Comparison of ENCODE assay signal across 8 cellular contexts in the genomic region with DNA sequence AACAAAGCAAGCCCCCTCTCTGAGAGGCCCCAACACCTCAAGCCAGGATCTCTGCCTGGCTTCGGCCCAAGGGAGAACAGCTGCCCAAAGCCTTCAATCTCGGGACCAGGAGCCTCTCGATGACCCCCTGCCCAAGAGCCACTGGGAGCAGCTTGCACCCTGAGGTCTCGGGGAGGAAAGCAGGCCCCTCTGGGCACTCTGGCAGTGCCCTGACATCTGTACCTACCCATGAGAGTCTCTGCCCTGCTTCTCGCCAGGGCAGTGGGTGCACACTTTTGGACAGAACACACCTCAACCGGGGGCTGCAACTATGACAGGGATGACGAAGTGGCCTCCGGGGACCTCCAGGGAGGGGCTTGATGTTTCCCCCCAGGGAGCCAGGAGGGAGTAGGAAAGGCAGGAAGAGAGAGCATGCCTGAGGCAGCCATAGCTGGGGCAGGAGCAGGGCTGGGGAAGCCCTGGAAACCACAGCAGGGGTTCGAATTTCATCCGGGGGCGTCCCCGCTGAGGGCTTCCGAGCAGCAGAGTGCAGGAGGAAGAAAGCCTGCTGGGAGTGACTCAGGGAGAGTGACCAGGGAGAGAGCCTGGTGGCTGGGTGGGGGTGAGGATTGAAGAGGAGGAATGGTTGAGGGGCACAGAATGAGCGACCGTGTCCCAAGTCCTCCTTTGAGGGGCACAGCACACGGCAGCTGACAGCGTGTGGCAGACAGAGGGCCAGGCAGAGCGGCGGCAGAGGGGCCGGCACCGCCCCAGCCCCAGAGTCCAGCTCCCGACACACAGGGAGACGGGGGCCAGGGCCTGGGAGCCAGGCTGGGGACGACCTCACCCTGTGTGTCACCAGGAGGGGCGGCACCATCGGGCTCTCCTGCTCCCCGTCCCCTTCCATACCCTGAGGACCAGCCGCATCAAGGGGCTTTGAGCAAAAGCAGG. TPM values are rescaled to one million over a fixed set of nuclear protein-coding genes. Genes with fewer than 3 reads are reported as not detected.
DNase-seq lines count a peak whose midpoint lies in the region; ATAC-seq, FAIRE-seq and TF ChIP-seq lines count a peak whose summit lies in the region.

No MANE protein-coding gene starts in this region.

- no peaks in the 10 kb centered on the region for H3K27me3 Mint-ChIP-seq in activated naive CD4-positive, alpha-beta T cell treated with anti-CD3 and anti-CD28 coated beads, Interleukin-2, amount 50 U/mL, for 24 hours

- DNase-seq in activated naive CD4-positive, alpha-beta T cell treated with anti-CD3 and anti-CD28 coated beads, Interleukin-2, amount 50 U/mL, for 16 hours: no peak
- DNase-seq in endothelial cell of umbilical vein (ENCODE audit: low read depth, low spot score): peak; percentile 21

- ATAC-seq in SK-N-SH treated with all-trans-retinoic acid at 6 μM for 48 hours: peak; percentile 76
- ATAC-seq in GM18861 (IDR thresholded peaks at IDR 0.05; ENCODE audit: unreplicated experiment): no peak
- no peak for ATAC-seq in gastroesophageal sphincter
- ATAC-seq in HG03045 (IDR thresholded peaks at IDR 0.05; ENCODE audit: unreplicated experiment): no peak

- no peaks in the 10 kb centered on the region for H3K9me1 ChIP-seq in endothelial cell of umbilical vein (replicated peaks; ENCODE audit: control insufficient read depth, extremely low read depth, insufficient read depth, low read length)

- peaks cover 16% of the 10 kb centered on the region for H3K4me1 ChIP-seq in endothelial cell of umbilical vein (ENCODE audit: control insufficient read depth, extremely low read depth, insufficient read depth, low read length)
- peaks cover 0 to 33% (median 18%) of the 10 kb centered on the region in 3 donors for H3K4me1 ChIP-seq in gastroesophageal sphincter

- BruUV-seq in endothelial cell of umbilical vein (replicated peaks; lab: Mats Ljungman, UMichigan): no TSS peak

- H3K9me3 ChIP-seq in endothelial cell of umbilical vein (replicated peaks; ENCODE audit: control insufficient read depth, insufficient read depth, low read length) (no peaks in the 10 kb centered on the region), neural cell (ENCODE audit: low read length) (no peaks in the 10 kb centered on the region), gastroesophageal sphincter (no peaks in the 10 kb centered on the region)

- intact Hi-C loops in endothelial cell of umbilical vein (cut with micrococcal nuclease): loop anchor here (1.0 to 2.0 kb wide), 3 partner anchors 43 to 119 kb away; no protein-coding TSS in a partner anchor

- H3K36me3 ChIP-seq in endothelial cell of umbilical vein (ENCODE audit: control insufficient read depth in 2 of 2, extremely low read depth in 1 of 2, insufficient read depth in 2 of 2, low read length in 2 of 2) (peaks cover 10 to 12% of the 10 kb centered on the region in 2 experiments), neural cell (ENCODE audit: insufficient read depth, low read length) (no peaks in the 10 kb centered on the region), gastroesophageal sphincter (peaks cover 0 to 31% of the 10 kb centered on the region in 2 donors)

- peaks cover 5% of the 10 kb centered on the region for H3K36me3 Mint-ChIP-seq in activated naive CD4-positive, alpha-beta T cell treated with anti-CD3 and anti-CD28 coated beads, Interleukin-2, amount 50 U/mL, for 24 hours

- peak overlapping the region; percentile 57 for H3K9ac ChIP-seq in endothelial cell of umbilical vein (replicated peaks; ENCODE audit: extremely low read depth, insufficient read depth, low read length)
- peak overlapping the region; percentile 74 for H3K9ac ChIP-seq in neural cell (ENCODE audit: low read length)

- no peak for TF ChIP-seq RAD21 in neural cell (conservative IDR thresholded peaks at IDR 0.05)

- peak overlapping the region; percentile 72 to 92 (median 76) for H3K4me3 ChIP-seq in endothelial cell of umbilical vein (replicated peaks in 1 of 3; ENCODE audit: insufficient read depth in 1 of 3, low read depth in 1 of 3, low read length in 3 of 3)
- H3K4me3 ChIP-seq in neural cell (ENCODE audit: low read length): peak overlapping the region; percentile 81
- peak overlapping the region in 1 of 2 donors; percentile 87 for H3K4me3 ChIP-seq in gastroesophageal sphincter

- H3K4me3 Mint-ChIP-seq in activated naive CD4-positive, alpha-beta T cell treated with anti-CD3 and anti-CD28 coated beads, Interleukin-2, amount 50 U/mL, for 24 hours: peak overlapping the region; percentile 88

- no peaks in the 10 kb centered on the region for H3K9me3 Mint-ChIP-seq in activated naive CD4-positive, alpha-beta T cell treated with anti-CD3 and anti-CD28 coated beads, Interleukin-2, amount 50 U/mL, for 24 hours

- dilution Hi-C loops in endothelial cell of umbilical vein (cut with MboI; ENCODE audit: extremely low pct_ligation_motif_present, low sequenced_read_pairs): no loop called here

- TF ChIP-seq CTCF in endothelial cell of umbilical vein (IDR thresholded peaks at IDR 0.05; ENCODE audit: extremely low read depth in 1 of 2, insufficient read depth in 1 of 2, low read depth in 1 of 2, low read length in 2 of 2): no peak
- no peak for TF ChIP-seq CTCF in neural cell (IDR thresholded peaks at IDR 0.05; ENCODE audit: poor library complexity, severe bottlenecking)
- no peak for TF ChIP-seq CTCF in gastroesophageal sphincter (IDR thresholded peaks at IDR 0.05)

- FAIRE-seq in endothelial cell of umbilical vein (lab: Jason Lieb, UNC): peak; percentile 40

- H3F3A ChIP-seq in neural cell (ENCODE audit: insufficient read depth, low read length, poor library complexity, severe bottlenecking): no peaks in the 10 kb centered on the region

- no peak for TF ChIP-seq EP300 in neural cell (conservative IDR thresholded peaks at IDR 0.05; ENCODE audit: poor library complexity, severe bottlenecking)
- no peak for TF ChIP-seq EP300 in gastroesophageal sphincter (IDR thresholded peaks at IDR 0.05)

- H3K4me1 Mint-ChIP-seq in activated naive CD4-positive, alpha-beta T cell treated with anti-CD3 and anti-CD28 coated beads, Interleukin-2, amount 50 U/mL, for 24 hours: peaks cover 23% of the 10 kb centered on the region

- peak overlapping the region; percentile 45 for H3K27ac ChIP-seq in endothelial cell of umbilical vein (ENCODE audit: insufficient read depth, low read depth, low read length)
- no peak overlapping the region for H3K27ac ChIP-seq in neural cell (ENCODE audit: low read length)
- H3K27ac ChIP-seq in gastroesophageal sphincter: no peak overlapping the region

- H3K27ac Mint-ChIP-seq in activated naive CD4-positive, alpha-beta T cell treated with anti-CD3 and anti-CD28 coated beads, Interleukin-2, amount 50 U/mL, for 24 hours: peak overlapping the region; percentile 62

- H4K20me1 ChIP-seq in endothelial cell of umbilical vein (replicated peaks; ENCODE audit: control insufficient read depth, extremely low read depth, insufficient read depth, low read length) (no peaks in the 10 kb centered on the region), neural cell (ENCODE audit: insufficient read depth) (peaks cover 20% of the 10 kb centered on the region)

- no peaks in the 10 kb centered on the region for H3K27me3 ChIP-seq in endothelial cell of umbilical vein (ENCODE audit: control insufficient read depth in 2 of 2, insufficient read depth in 2 of 2, low read length in 2 of 2)
- no peaks in the 10 kb centered on the region for H3K27me3 ChIP-seq in neural cell (ENCODE audit: insufficient read depth, low read depth, low read length)
- no peaks in the 10 kb centered on the region for H3K27me3 ChIP-seq in gastroesophageal sphincter

- no peak overlapping the region for H2AFZ ChIP-seq in endothelial cell of umbilical vein (ENCODE audit: low read depth, low read length)
- no peak overlapping the region for H2AFZ ChIP-seq in neural cell (ENCODE audit: low read depth, low read length)

- H3K9me2 ChIP-seq in neural cell (ENCODE audit: insufficient read depth, low read length): no peaks in the 10 kb centered on the region

- POLR2A ChIA-PET in endothelial cell of umbilical vein (lab: Charles Lee): no interaction called here

- H3K79me2 ChIP-seq in endothelial cell of umbilical vein (ENCODE audit: control insufficient read depth, insufficient read depth, low read length): peaks cover 61% of the 10 kb centered on the region
- H3K79me2 ChIP-seq in neural cell (replicated peaks; ENCODE audit: insufficient read depth, low read length): peaks cover 11% of the 10 kb centered on the region

- H3K4me2 ChIP-seq in endothelial cell of umbilical vein (ENCODE audit: insufficient read depth, low read length) (peak overlapping the region; percentile 91), neural cell (ENCODE audit: low read length) (peak overlapping the region; percentile 59)

- TF ChIP-seq POLR2A in endothelial cell of umbilical vein (IDR thresholded peaks at IDR 0.05; ENCODE audit: low read depth, low read length) (no peak), gastroesophageal sphincter (IDR thresholded peaks at IDR 0.05) (no peak)

- 44 to 62% methylated on average over 6 to 8 of the region's 28 CpGs for WGBS in gastroesophageal sphincter (ENCODE audit: low coverage in 1 of 2), 2 donors

- CTCF ChIA-PET in endothelial cell of umbilical vein (lab: Charles Lee): interaction anchor here (1.2 to 1.5 kb wide), 2 partner anchors 14 to 19 kb away, joined by 3 to 4 read pairs; no protein-coding TSS in a partner anchor

TF ChIP-seq in endothelial cell of umbilical vein, 7 proteins besides CTCF, POLR2A, EP300 and RAD21 (continues in another document):
- TF ChIP-seq JUN (IDR thresholded peaks at IDR 0.05; ENCODE audit: borderline replicate concordance, insufficient read depth, insufficient read length, low read depth): no peak
- no peak for TF ChIP-seq GATA2 (IDR thresholded peaks at IDR 0.05; ENCODE audit: insufficient read depth, insufficient read length, low read depth, low read length)

TF ChIP-seq in neural cell, 6 proteins besides CTCF, POLR2A, EP300 and RAD21 (continues in another document):
- TF ChIP-seq SMC3 (conservative IDR thresholded peaks at IDR 0.05; ENCODE audit: poor library complexity) (no peak), TAF1 (IDR thresholded peaks at IDR 0.05; ENCODE audit: low read depth) (no peak)

RNA-seq across cellular contexts. Expression of a gene that starts 1.8 kb away (rescaled TPM):
- total RNA-seq in endothelial cell of umbilical vein (49.2 and 57.2 TPM in 2 replicates), gastroesophageal sphincter (10 to 100 TPM; 20.3 to 52.6 (median 31.8) TPM)
- polyA plus RNA-seq in endothelial cell of umbilical vein (27.7 and 28.9 TPM in 2 replicates), neural cell (61.8 and 63.4 TPM in 2 replicates)
- polyA plus RNA-seq in endothelial cell of umbilical vein (2011; cell fraction: cytosol; rRNA removed): 22.7 and 30.8 TPM in 2 replicates
- polyA plus RNA-seq in endothelial cell of umbilical vein (2011; cell fraction: nucleus; rRNA removed): 40.7 and 46.4 TPM in 2 replicates
- 27.3 and 29.3 TPM in 2 replicates for polyA plus RNA-seq in endothelial cell of umbilical vein (2012)
- polyA minus RNA-seq in endothelial cell of umbilical vein (25.0 and 27.0 TPM in 2 replicates), neural cell (68.9 and 88.1 TPM in 2 replicates)
- 80.1 TPM for polyA minus RNA-seq in endothelial cell of umbilical vein (2011; cell fraction: cytosol; rRNA and poly(A)+ RNA removed)
- polyA minus RNA-seq in endothelial cell of umbilical vein (2011; cell fraction: nucleus; rRNA and poly(A)+ RNA removed): 14.7 and 15.2 TPM in 2 replicates
